ENCODE assay signal across 27 cellular contexts in the genomic region with DNA sequence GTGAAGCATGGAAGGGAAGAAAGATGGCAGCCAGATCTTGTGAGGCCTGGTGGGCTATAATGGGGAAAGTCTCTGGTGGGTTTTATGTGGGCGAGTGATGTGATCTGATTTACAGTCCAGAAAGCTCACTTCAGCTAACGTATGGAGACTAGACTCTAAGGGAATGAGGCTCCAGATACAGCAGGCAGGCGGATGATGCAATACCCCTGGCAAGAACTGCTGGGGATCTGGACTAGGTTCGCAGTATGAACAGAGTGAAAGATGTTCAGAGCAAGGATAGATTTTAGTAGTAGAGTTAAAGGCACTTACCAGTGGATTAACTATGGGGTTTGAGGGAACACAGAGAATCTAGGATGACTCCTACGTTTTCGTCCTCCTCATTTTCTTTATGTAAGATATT.
"Had no signal": no experiment of that assay in that cellular context is flagged by ENCODE, and none has a peak within 500 bp of the region (broad histone marks: within the 10 kb centered on the region; RNA-seq: fewer than 3 reads in every experiment).

No MANE protein-coding gene starts in this region.

- H3K4me3 ChIP-seq: adrenal gland, ascending aorta, cardiac muscle cell, coronary artery, dorsolateral prefrontal cortex, gastroesophageal sphincter, left lung, right lobe of liver, uterus had no signal

- H3K27me3 ChIP-seq: adrenal gland, ascending aorta, cardiac muscle cell, right lobe of liver, uterus had no signal

- H3K9me3 ChIP-seq: adrenal gland, ascending aorta, gastroesophageal sphincter, left lung, right lobe of liver, uterus had no signal

- H3K4me1 ChIP-seq: adrenal gland, ascending aorta, gastroesophageal sphincter, left lung, right lobe of liver, uterus had no signal

- ATAC-seq: activated CD4-positive, CD25-positive, alpha-beta regulatory T cell treated with anti-CD3 and anti-CD28 coated beads, Interleukin-2, amount 50 U/mL, for 24 hours; gastroesophageal sphincter; left lung; stimulated activated effector memory CD8-positive, alpha-beta T cell treated with anti-CD3 and anti-CD28 coated beads, Interleukin-12 subunit alpha, Interleukin-12 subunit beta, amount 100 ng/mL, for 72 hours; stimulated activated naive CD8-positive, alpha-beta T cell treated with anti-CD3 and anti-CD28 coated beads, Interleukin-15, amount 100 ng/mL, for 72 hours had no signal

- H3K36me3 ChIP-seq: adrenal gland, ascending aorta, cardiac muscle cell, gastroesophageal sphincter, left lung, right lobe of liver, uterus had no signal

- H3K27ac ChIP-seq: adrenal gland, ascending aorta, cardiac muscle cell, coronary artery, dorsolateral prefrontal cortex, gastroesophageal sphincter, left lung, right lobe of liver, uterus, VCaP had no signal

- DNase-seq: activated CD4-positive, alpha-beta T cell treated with anti-CD3 and anti-CD28 coated beads for 48 hours; activated CD4-positive, alpha-beta T cell treated with anti-CD3 and anti-CD28 coated beads, Interleukin-2, amount 50 U/mL, for 48 hours; activated CD8-positive, alpha-beta memory T cell treated with anti-CD3 and anti-CD28 coated beads for 24 hours; activated effector memory CD4-positive, alpha-beta T cell treated with Interleukin-2 at 50 U/mL for 16 hours; activated naive CD4-positive, alpha-beta T cell treated with Interleukin-2 at 50 U/mL for 16 hours; adrenal gland; dorsolateral prefrontal cortex; effector memory CD4-positive, alpha-beta T cell; head of caudate nucleus; hypothalamus; left lung; mammary epithelial cell; posterior cingulate gyrus; right lobe of liver; stimulated activated CD4-positive, alpha-beta T cell treated with anti-CD3 and anti-CD28 coated beads, Interleukin-12 subunit alpha, Interleukin-12 subunit beta, amount 100 ng/mL, for 4 hours; stimulated activated CD4-positive, alpha-beta T cell treated with anti-CD3 and anti-CD28 coated beads, Interleukin-4, amount 100 ng/mL, for 24 hours; stimulated activated naive CD8-positive, alpha-beta T cell treated with anti-CD3 and anti-CD28 coated beads, Interleukin-15, amount 100 ng/mL, for 72 hours; substantia nigra; T-helper 9 cell; uterus had no signal
